ENCODE assay signal across 8 cellular contexts in genomic region chr11:66677599-66678375, GRCh38. TPM values are rescaled to one million over a fixed set of nuclear protein-coding genes. Genes with fewer than 3 reads are reported as not detected.
DNase-seq lines count a peak whose midpoint lies in the region; ATAC-seq and TF ChIP-seq lines count a peak whose summit lies in the region.

RBM4B (minus strand) TSS chr11:66677887; CDS start chr11:66677079, 808 bp downstream.

- no peak for TF ChIP-seq CTCF in GM12865 (IDR thresholded peaks at IDR 0.05; ENCODE audit: insufficient read depth, low read depth, low read length, missing control alignments)
- no peak for TF ChIP-seq CTCF in SU-DHL-6 (IDR thresholded peaks at IDR 0.05; ENCODE audit: insufficient read depth, low read length, poor library complexity, severe bottlenecking)
- no peak for TF ChIP-seq CTCF in osteocyte (IDR thresholded peaks at IDR 0.05)

- H3K27ac Mint-ChIP-seq in activated naive CD8-positive, alpha-beta T cell treated with anti-CD3 and anti-CD28 coated beads for 36 hours: peak within 1 kb of the TSS; percentile 97
- peak within 1 kb of the TSS; percentile 99 for H3K27ac Mint-ChIP-seq in osteocyte (ENCODE audit: unreplicated experiment)

- peak within 1 kb of the TSS; percentile 67 for H3K9ac ChIP-seq in SU-DHL-6 (ENCODE audit: low read length)

- no peaks in the 10 kb centered on the region for H4K20me1 ChIP-seq in SU-DHL-6 (ENCODE audit: low read depth, low read length)

- WGBS in thymus: under 1% methylated on average over 61 of the region's 61 CpGs

- peak within 1 kb of the TSS; percentile 78 for H3K4me3 ChIP-seq in GM12865 (ENCODE audit: low read depth, low read length)
- peak within 1 kb of the TSS; percentile 58 for H3K4me3 ChIP-seq in SU-DHL-6 (ENCODE audit: insufficient read depth, low read length, poor library complexity, severe bottlenecking)
- peak within 1 kb of the TSS; percentile 84 for H3K4me3 ChIP-seq in thymus (ENCODE audit: low read length)

- peak within 1 kb of the TSS; percentile 93 for H3K4me3 Mint-ChIP-seq in activated naive CD8-positive, alpha-beta T cell treated with anti-CD3 and anti-CD28 coated beads for 36 hours
- peak within 1 kb of the TSS; percentile 97 for H3K4me3 Mint-ChIP-seq in osteocyte (ENCODE audit: unreplicated experiment)

- peaks cover 10% of the 10 kb centered on the region for H3K4me1 ChIP-seq in thymus (ENCODE audit: control insufficient read depth, insufficient read depth, low read length)

- peak within 1 kb of the TSS; percentile 52 for H2AFZ ChIP-seq in SU-DHL-6 (ENCODE audit: low read depth, low read length, severe bottlenecking)

- H3K36me3 ChIP-seq in SU-DHL-6 (ENCODE audit: low read length): 0 out of 2 replicates have a peak, but pooled peaks cover 4% of the 10 kb centered on the region
- peaks cover 2% of the 10 kb centered on the region for H3K36me3 ChIP-seq in thymus (ENCODE audit: control insufficient read depth, insufficient read depth)

- DNase-seq in GM12865 (ENCODE audit: low read depth) (peak; percentile 97), NCI-H1417 (lab: John Stamatoyannopoulos, UW) (peak; percentile 95 to 99 (median 98)), head of caudate nucleus (peak; percentile 94 to 99 (median 97)), osteocyte (ENCODE audit: extremely low spot score, unreplicated experiment) (peak; percentile 99)
- DNase-seq in activated naive CD8-positive, alpha-beta T cell treated with anti-CD3 and anti-CD28 coated beads for 36 hours: peak; percentile 96

- no peaks in the 10 kb centered on the region for H3K9me3 ChIP-seq in SU-DHL-6 (ENCODE audit: insufficient read depth, low read length)
- H3K9me3 ChIP-seq in thymus (ENCODE audit: control insufficient read depth): no peaks in the 10 kb centered on the region

- no peaks in the 10 kb centered on the region for H3K27me3 Mint-ChIP-seq in activated naive CD8-positive, alpha-beta T cell treated with anti-CD3 and anti-CD28 coated beads for 36 hours
- H3K27me3 Mint-ChIP-seq in osteocyte (ENCODE audit: unreplicated experiment): no peaks in the 10 kb centered on the region

- no peaks in the 10 kb centered on the region for H3K9me2 ChIP-seq in SU-DHL-6 (replicated peaks; ENCODE audit: insufficient read depth, low read length)

- H3K27me3 ChIP-seq in SU-DHL-6 (ENCODE audit: low read length) (no peaks in the 10 kb centered on the region), thymus (ENCODE audit: control insufficient read depth, insufficient read depth) (no peaks in the 10 kb centered on the region)

- peak within 1 kb of the TSS; percentile 87 for H3K27ac ChIP-seq in SU-DHL-6 (ENCODE audit: low read depth, low read length)
- peak within 1 kb of the TSS; percentile 100 for H3K27ac ChIP-seq in thymus (ENCODE audit: low read depth)

- intact Hi-C loops in head of caudate nucleus (cut with DNase I): loop anchor here (2.0 to 10.0 kb wide), 3 partner anchors 35 to 273 kb away; partner anchors contain the start of gene MRPL11

- ATAC-seq in HG02763 (IDR thresholded peaks at IDR 0.05; ENCODE audit: unreplicated experiment): peak; percentile 88

- peaks cover 42% of the 10 kb centered on the region for H3K79me2 ChIP-seq in SU-DHL-6 (ENCODE audit: insufficient read depth, low read length)

- peaks cover 35% of the 10 kb centered on the region for H3K4me1 Mint-ChIP-seq in activated naive CD8-positive, alpha-beta T cell treated with anti-CD3 and anti-CD28 coated beads for 36 hours
- H3K4me1 Mint-ChIP-seq in osteocyte (ENCODE audit: unreplicated experiment): peaks cover 30% of the 10 kb centered on the region

- H3F3A ChIP-seq in SU-DHL-6 (ENCODE audit: insufficient read depth): peaks cover 31% of the 10 kb centered on the region

- no peaks in the 10 kb centered on the region for H3K9me3 Mint-ChIP-seq in activated naive CD8-positive, alpha-beta T cell treated with anti-CD3 and anti-CD28 coated beads for 36 hours
- H3K9me3 Mint-ChIP-seq in osteocyte (ENCODE audit: unreplicated experiment): no peaks in the 10 kb centered on the region

- peak within 1 kb of the TSS; percentile 90 for H3K4me2 ChIP-seq in SU-DHL-6 (ENCODE audit: low read depth, low read length, poor library complexity, severe bottlenecking)

- H3K36me3 Mint-ChIP-seq in activated naive CD8-positive, alpha-beta T cell treated with anti-CD3 and anti-CD28 coated beads for 36 hours: peaks cover 18% of the 10 kb centered on the region
- H3K36me3 Mint-ChIP-seq in osteocyte (ENCODE audit: unreplicated experiment): peaks cover 5% of the 10 kb centered on the region

RNA-seq across cellular contexts. Expression of gene RBM4B, which starts in this region (rescaled TPM):
- 10 to 100 TPM; 12.2 to 15.5 TPM for total RNA-seq in activated naive CD8-positive, alpha-beta T cell treated with anti-CD3 and anti-CD28 coated beads for 36 hours
- total RNA-seq in osteocyte: 31.2 and 31.4 TPM in 2 replicates
- polyA plus RNA-seq in thymus: 17.9 TPM

Comparison
In these comparisons a context has a peak if more than half of its experiments do, and no peak if none do; other contexts are left out.
1. Peak in every context shown above with its lines: DNase-seq, ATAC-seq, H3K4me3 ChIP-seq and H3K27ac ChIP-seq.